ENCODE assay signal across 1 cellular context in the genomic region with DNA sequence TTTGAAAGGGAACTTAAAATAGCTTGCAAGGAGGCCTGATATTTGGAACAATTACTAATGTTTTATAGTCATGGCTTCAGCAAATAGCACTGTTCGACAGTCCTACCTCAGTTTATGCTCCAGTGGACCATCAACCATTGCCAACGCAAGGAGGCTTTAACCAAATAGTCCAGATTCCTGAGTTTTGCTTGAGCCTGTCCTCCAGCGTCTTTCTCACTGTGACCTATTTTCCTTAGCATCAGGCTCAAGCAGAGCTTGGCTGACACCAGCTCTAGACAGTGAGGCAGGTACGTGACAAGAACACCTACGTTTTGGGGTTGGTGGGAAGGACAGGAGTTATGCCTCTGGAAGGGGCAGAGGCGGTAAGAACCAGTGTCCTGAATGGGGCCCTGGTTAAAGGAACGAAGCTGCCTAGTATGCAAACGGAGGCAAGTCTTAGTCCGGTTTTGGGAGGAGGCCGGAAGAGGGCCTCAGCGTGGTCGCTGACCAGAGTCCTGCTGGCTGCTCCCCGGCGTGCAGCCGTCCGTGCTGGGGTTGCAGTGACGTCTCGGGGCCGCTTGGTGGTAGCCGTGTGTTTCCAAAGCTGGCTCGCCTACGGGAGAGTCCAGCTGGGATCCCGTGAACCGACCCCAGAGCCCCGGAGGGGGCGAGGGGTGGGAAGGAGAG.
A peak's percentile ranks its signal among the peaks of the same experiment; 100 is the strongest.
TF ChIP-seq lines count a peak whose summit lies in the region.

No MANE protein-coding gene starts in this region.

TF ChIP-seq in WTC11, 78 proteins besides CTCF, POLR2A, EP300 and RAD21 (continued from another document):
- TF ChIP-seq TEAD1 (CRISPR knock-in tag; IDR thresholded peaks at IDR 0.05) (peak; percentile 67), SMAD4 (CRISPR knock-in tag; IDR thresholded peaks at IDR 0.05) (no peak), ETV6 (CRISPR knock-in tag; IDR thresholded peaks at IDR 0.05) (peak; percentile 92), GABPB1 (CRISPR knock-in tag; IDR thresholded peaks at IDR 0.05) (no peak), TEAD4 (CRISPR knock-in tag; IDR thresholded peaks at IDR 0.05) (no peak), RELA (CRISPR knock-in tag; IDR thresholded peaks at IDR 0.05; ENCODE audit: borderline replicate concordance) (no peak), ZNF416 (CRISPR knock-in tag; IDR thresholded peaks at IDR 0.05) (peak; percentile 65; the same call in 1 of the 2 replicates), CREM (CRISPR knock-in tag; IDR thresholded peaks at IDR 0.05) (no peak), PRRX2 (CRISPR knock-in tag; IDR thresholded peaks at IDR 0.05) (0 out of 2 replicates have a peak, but pooled peaks have one; percentile 10), TP53 (CRISPR knock-in tag; IDR thresholded peaks at IDR 0.05) (no peak), ZNF317 (CRISPR knock-in tag; IDR thresholded peaks at IDR 0.05; ENCODE audit: borderline replicate concordance, low read depth) (no peak), JUN (CRISPR knock-in tag; IDR thresholded peaks at IDR 0.05) (no peak)
- TF ChIP-seq, protein P1, sequence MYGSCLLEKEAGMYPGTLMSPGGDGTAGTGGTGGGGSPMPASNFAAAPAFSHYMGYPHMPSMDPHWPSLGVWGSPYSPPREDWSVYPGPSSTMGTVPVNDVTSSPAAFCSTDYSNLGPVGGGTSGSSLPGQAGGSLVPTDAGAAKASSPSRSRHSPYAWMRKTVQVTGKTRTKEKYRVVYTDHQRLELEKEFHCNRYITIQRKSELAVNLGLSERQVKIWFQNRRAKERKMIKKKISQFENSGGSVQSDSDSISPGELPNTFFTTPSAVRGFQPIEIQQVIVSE (CRISPR knock-in tag; IDR thresholded peaks at IDR 0.05; ENCODE audit: borderline replicate concordance): no peak
- TF ChIP-seq, protein P2, sequence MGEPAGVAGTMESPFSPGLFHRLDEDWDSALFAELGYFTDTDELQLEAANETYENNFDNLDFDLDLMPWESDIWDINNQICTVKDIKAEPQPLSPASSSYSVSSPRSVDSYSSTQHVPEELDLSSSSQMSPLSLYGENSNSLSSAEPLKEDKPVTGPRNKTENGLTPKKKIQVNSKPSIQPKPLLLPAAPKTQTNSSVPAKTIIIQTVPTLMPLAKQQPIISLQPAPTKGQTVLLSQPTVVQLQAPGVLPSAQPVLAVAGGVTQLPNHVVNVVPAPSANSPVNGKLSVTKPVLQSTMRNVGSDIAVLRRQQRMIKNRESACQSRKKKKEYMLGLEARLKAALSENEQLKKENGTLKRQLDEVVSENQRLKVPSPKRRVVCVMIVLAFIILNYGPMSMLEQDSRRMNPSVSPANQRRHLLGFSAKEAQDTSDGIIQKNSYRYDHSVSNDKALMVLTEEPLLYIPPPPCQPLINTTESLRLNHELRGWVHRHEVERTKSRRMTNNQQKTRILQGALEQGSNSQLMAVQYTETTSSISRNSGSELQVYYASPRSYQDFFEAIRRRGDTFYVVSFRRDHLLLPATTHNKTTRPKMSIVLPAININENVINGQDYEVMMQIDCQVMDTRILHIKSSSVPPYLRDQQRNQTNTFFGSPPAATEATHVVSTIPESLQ (CRISPR knock-in tag; IDR thresholded peaks at IDR 0.05): no peak
- TF ChIP-seq, protein P3, sequence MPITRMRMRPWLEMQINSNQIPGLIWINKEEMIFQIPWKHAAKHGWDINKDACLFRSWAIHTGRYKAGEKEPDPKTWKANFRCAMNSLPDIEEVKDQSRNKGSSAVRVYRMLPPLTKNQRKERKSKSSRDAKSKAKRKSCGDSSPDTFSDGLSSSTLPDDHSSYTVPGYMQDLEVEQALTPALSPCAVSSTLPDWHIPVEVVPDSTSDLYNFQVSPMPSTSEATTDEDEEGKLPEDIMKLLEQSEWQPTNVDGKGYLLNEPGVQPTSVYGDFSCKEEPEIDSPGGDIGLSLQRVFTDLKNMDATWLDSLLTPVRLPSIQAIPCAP (CRISPR knock-in tag; IDR thresholded peaks at IDR 0.05): no peak
- TF ChIP-seq, protein P4, sequence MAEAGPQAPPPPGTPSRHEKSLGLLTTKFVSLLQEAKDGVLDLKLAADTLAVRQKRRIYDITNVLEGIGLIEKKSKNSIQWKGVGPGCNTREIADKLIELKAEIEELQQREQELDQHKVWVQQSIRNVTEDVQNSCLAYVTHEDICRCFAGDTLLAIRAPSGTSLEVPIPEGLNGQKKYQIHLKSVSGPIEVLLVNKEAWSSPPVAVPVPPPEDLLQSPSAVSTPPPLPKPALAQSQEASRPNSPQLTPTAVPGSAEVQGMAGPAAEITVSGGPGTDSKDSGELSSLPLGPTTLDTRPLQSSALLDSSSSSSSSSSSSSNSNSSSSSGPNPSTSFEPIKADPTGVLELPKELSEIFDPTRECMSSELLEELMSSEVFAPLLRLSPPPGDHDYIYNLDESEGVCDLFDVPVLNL (CRISPR knock-in tag; IDR thresholded peaks at IDR 0.05; ENCODE audit: borderline replicate concordance, low read depth): no peak
